ENCODE assay signal across 11 cellular contexts in genomic region chr14:47674148-47674545, GRCh38. TPM values are rescaled to one million over a fixed set of nuclear protein-coding genes. Genes with fewer than 3 reads are reported as not detected.
DNase-seq lines count a peak whose midpoint lies in the region; TF ChIP-seq lines count a peak whose summit lies in the region.
"Had no signal": no experiment of that assay in that cellular context is flagged by ENCODE, and none has a peak within 500 bp of the region (broad histone marks: within the 10 kb centered on the region; RNA-seq: fewer than 3 reads in every experiment).

No MANE protein-coding gene starts in this region.

- DNase-seq in CD14-positive monocyte (ENCODE audit: low spot score) (no peak), ecto neural progenitor cell (ENCODE audit: low spot score) (peak; percentile 63), cerebellum (ENCODE audit: low spot score) (no peak), HFFc6 (no peak), NCI-H526 (lab: John Stamatoyannopoulos, UW) (no peak), NCI-H1048 (lab: John Stamatoyannopoulos, UW) (no peak)
- DNase-seq: NCI-H2171; stimulated activated CD4-positive, alpha-beta T cell treated with anti-CD3 and anti-CD28 coated beads, Interleukin-12 subunit alpha, Interleukin-12 subunit beta, amount 100 ng/mL, for 4 hours had no signal

- H3K36me3 ChIP-seq in HUES48 (ENCODE audit: control insufficient read depth, insufficient read depth, low read length) (no peaks in the 10 kb centered on the region), neuron (ENCODE audit: insufficient read depth, low read length) (no peaks in the 10 kb centered on the region)

- H3K9me3 ChIP-seq in HUES48 (ENCODE audit: control insufficient read depth, insufficient read depth, low read length) (no peaks in the 10 kb centered on the region), neuron (ENCODE audit: low read length) (no peaks in the 10 kb centered on the region)

- H3K4me1 Mint-ChIP-seq in CD14-positive monocyte, result peaks cover 20% of the 10 kb centered on the region
- no peaks in the 10 kb centered on the region for H3K4me1 Mint-ChIP-seq in HFFc6 (ENCODE audit: low read depth)

- H2AFZ ChIP-seq in neuron (ENCODE audit: low read depth, low read length), result peak overlapping the region; percentile 99

- H3K4me3 Mint-ChIP-seq in CD14-positive monocyte (peak overlapping the region; percentile 71 to 95), HFFc6 (no peak overlapping the region)

- no peak overlapping the region for H3K9ac ChIP-seq in HUES48 (ENCODE audit: low read depth, low read length)

- H3K27ac Mint-ChIP-seq in CD14-positive monocyte, result no peak overlapping the region
- H3K27ac Mint-ChIP-seq in HFFc6, result no peak overlapping the region

- H3K27ac ChIP-seq in HUES48 (ENCODE audit: low read depth, low read length), result no peak overlapping the region

- H3K4me1 ChIP-seq in HUES48 (ENCODE audit: control insufficient read depth, insufficient read depth, low read length) (peaks cover 6% of the 10 kb centered on the region; the same call in 1 of the 2 replicates), neuron (ENCODE audit: insufficient read depth, low read length) (peaks cover 22% of the 10 kb centered on the region)

- H3K9me3 Mint-ChIP-seq in CD14-positive monocyte, result peaks cover 0 to 12% (median 2%) of the 10 kb centered on the region in 7 donors
- peaks cover 15% of the 10 kb centered on the region for H3K9me3 Mint-ChIP-seq in HFFc6

- no peak for TF ChIP-seq CTCF in CD14-positive monocyte (IDR thresholded peaks at IDR 0.05)
- TF ChIP-seq CTCF in HFFc6 (IDR thresholded peaks at IDR 0.05), result no peak

- H3K27me3 ChIP-seq in HUES48 (ENCODE audit: control insufficient read depth, insufficient read depth, low read length) (peaks cover 71% of the 10 kb centered on the region), neuron (ENCODE audit: insufficient read depth, low read length) (no peaks in the 10 kb centered on the region)

- H3K4me3 ChIP-seq in HUES48 (ENCODE audit: low read depth, low read length) (peak overlapping the region; percentile 78), neuron (ENCODE audit: low read length) (peak overlapping the region; percentile 62)

- no peaks in the 10 kb centered on the region for H3K36me3 Mint-ChIP-seq in CD14-positive monocyte
- no peaks in the 10 kb centered on the region for H3K36me3 Mint-ChIP-seq in HFFc6 (ENCODE audit: low read depth)

- peaks cover 55 to 75% (median 55%) of the 10 kb centered on the region in 3 donors for H3K27me3 Mint-ChIP-seq in CD14-positive monocyte (ENCODE audit: low read depth in 3 of 3)
- H3K27me3 Mint-ChIP-seq in HFFc6 (ENCODE audit: insufficient read depth), result no peaks in the 10 kb centered on the region; the same call in none of the 2 replicates

- intact Hi-C loops in CD14-positive monocyte (cut with micrococcal nuclease), result no loop called here

RNA-seq across cellular contexts. Expression of gene MDGA2, which starts 1.3 kb away (rescaled TPM):
- not detected for polyA plus RNA-seq in CD14-positive monocyte
- 34.9 TPM for total RNA-seq in cerebellum
- not detected for total RNA-seq in HFFc6 (2021; fragmentation: NEBNext Ultra II Directional; extraction: Animal tissue kit (Norgen Biotek cat#: 25700))
- total RNA-seq: ureter had no signal

Comparison
In these comparisons a context has a peak if more than half of its experiments do, and no peak if none do; other contexts are left out.
1. RNA of gene MDGA2, which starts 1.3 kb away (total RNA-seq): 34.9 TPM in cerebellum (single experiment); not detected in HFFc6; every median in the first group is over 10 times any median in the second.